In the genomic region with DNA sequence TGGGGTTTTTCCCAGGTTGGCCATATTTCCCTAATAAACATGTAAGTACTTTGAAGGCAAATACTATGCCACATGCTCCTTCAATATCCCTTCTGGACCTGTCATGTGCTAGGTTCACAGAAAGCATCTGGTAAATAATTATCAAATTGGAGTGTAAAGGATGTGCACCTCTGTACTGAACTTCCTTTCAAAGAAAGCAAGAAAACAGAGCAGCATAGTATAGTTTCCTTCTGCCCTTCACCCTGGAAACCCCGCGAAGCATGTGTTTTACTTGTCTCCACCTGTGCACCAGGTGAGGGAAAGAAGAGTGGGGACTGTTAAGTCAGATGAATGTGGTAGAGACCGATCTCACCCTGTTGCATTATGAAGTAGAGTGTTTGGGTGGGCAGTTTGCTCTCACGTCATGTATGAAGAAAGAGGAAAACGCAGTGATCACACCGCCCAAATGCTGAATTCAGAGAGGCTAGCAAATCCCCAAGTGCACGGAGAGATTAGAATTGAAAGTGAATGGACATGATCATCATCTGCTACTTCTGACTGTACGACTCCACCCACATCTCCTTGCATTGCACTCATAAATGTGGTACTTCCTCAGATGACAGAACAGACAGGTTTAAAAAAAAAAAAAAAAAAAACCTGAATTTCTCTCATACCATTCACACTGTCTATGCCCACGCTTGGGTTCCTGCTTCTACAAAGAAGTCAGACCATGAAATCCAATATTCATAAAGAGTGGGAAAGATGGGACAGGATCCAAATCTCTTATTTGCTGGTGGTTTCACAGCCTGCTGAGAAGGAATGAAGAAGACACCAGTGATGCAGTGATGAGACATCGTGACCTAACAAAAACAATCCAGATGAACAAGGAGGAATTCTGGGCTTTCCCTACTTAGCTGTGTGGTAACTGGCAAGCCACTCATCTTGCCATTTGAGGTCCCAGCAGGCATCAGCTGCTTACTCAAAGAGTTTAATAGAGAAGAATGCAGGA, we compare ENCODE assay signal across 9 cellular contexts.
DNase-seq lines count a peak whose midpoint lies in the region; ATAC-seq and TF ChIP-seq lines count a peak whose summit lies in the region.
"Had no signal": no experiment of that assay in that cellular context is flagged by ENCODE, and none has a peak within 500 bp of the region (broad histone marks: within the 10 kb centered on the region; RNA-seq: fewer than 3 reads in every experiment).

No MANE protein-coding gene starts in this region.

- CTCF ChIA-PET in activated CD8-positive, alpha-beta T cell treated with anti-CD3 and anti-CD28 coated beads, Interleukin-2, amount 10 ng/mL, durations not matched to agents 7 days and 5 days (lab: Charles Lee), result no interaction called here

- H3K27ac Mint-ChIP-seq in activated T-cell treated with anti-CD3 and anti-CD28 coated beads, Interleukin-2, amount 50 U/mL, for 72 hours, result no peak overlapping the region
- no peak overlapping the region for H3K27ac Mint-ChIP-seq in activated T-cell treated with anti-CD3 and anti-CD28 coated beads, Interleukin-2, amount 50 U/mL, for 24 hours
- H3K27ac Mint-ChIP-seq in activated CD8-positive, alpha-beta T cell treated with anti-CD3 and anti-CD28 coated beads, Interleukin-2, amount 10 ng/mL, durations not matched to agents 7 days and 5 days, result no peak overlapping the region
- peak overlapping the region in 1 of 2 donors; percentile 1 for H3K27ac Mint-ChIP-seq in stimulated activated naive CD8-positive, alpha-beta T cell treated with anti-CD3 and anti-CD28 coated beads, Interleukin-15, amount 100 ng/mL, for 72 hours
- no peak overlapping the region for H3K27ac Mint-ChIP-seq in chondrocyte (ENCODE audit: unreplicated experiment)

- H3K4me1 Mint-ChIP-seq in activated T-cell treated with anti-CD3 and anti-CD28 coated beads, Interleukin-2, amount 50 U/mL, for 72 hours (ENCODE audit: low read depth), result peaks cover 15% of the 10 kb centered on the region
- H3K4me1 Mint-ChIP-seq in activated T-cell treated with anti-CD3 and anti-CD28 coated beads, Interleukin-2, amount 50 U/mL, for 24 hours (ENCODE audit: low read depth), result peaks cover 14% of the 10 kb centered on the region
- H3K4me1 Mint-ChIP-seq in activated CD8-positive, alpha-beta T cell treated with anti-CD3 and anti-CD28 coated beads, Interleukin-2, amount 10 ng/mL, durations not matched to agents 7 days and 5 days (ENCODE audit: low read depth), result peaks cover 6% of the 10 kb centered on the region
- peaks cover 17% of the 10 kb centered on the region for H3K4me1 Mint-ChIP-seq in stimulated activated naive CD8-positive, alpha-beta T cell treated with anti-CD3 and anti-CD28 coated beads, Interleukin-15, amount 100 ng/mL, for 72 hours
- H3K4me1 Mint-ChIP-seq in chondrocyte (ENCODE audit: low read depth), result no peaks in the 10 kb centered on the region

- H3K4me3 ChIP-seq in BE2C (ENCODE audit: low read depth, low read length), result no peak overlapping the region

- H3K9me3 Mint-ChIP-seq in activated T-cell treated with anti-CD3 and anti-CD28 coated beads, Interleukin-2, amount 50 U/mL, for 72 hours, result peaks cover 0 to 1% of the 10 kb centered on the region in 2 donors
- H3K9me3 Mint-ChIP-seq in activated T-cell treated with anti-CD3 and anti-CD28 coated beads, Interleukin-2, amount 50 U/mL, for 24 hours, result no peaks in the 10 kb centered on the region
- H3K9me3 Mint-ChIP-seq in activated CD8-positive, alpha-beta T cell treated with anti-CD3 and anti-CD28 coated beads, Interleukin-2, amount 10 ng/mL, durations not matched to agents 7 days and 5 days (ENCODE audit: insufficient read depth), result no peaks in the 10 kb centered on the region
- no peaks in the 10 kb centered on the region for H3K9me3 Mint-ChIP-seq in stimulated activated naive CD8-positive, alpha-beta T cell treated with anti-CD3 and anti-CD28 coated beads, Interleukin-15, amount 100 ng/mL, for 72 hours
- peaks cover 2% of the 10 kb centered on the region for H3K9me3 Mint-ChIP-seq in chondrocyte (ENCODE audit: low read depth)

- TF ChIP-seq CTCF in chondrocyte (IDR thresholded peaks at IDR 0.05) (no peak), BE2C (IDR thresholded peaks at IDR 0.05; ENCODE audit: low read depth, low read length) (no peak)

- POLR2A ChIA-PET in activated CD8-positive, alpha-beta T cell treated with anti-CD3 and anti-CD28 coated beads, Interleukin-2, amount 10 ng/mL, durations not matched to agents 7 days and 5 days (lab: Charles Lee), result no interaction called here

- DNase-seq in activated T-cell treated with anti-CD3 and anti-CD28 coated beads, Interleukin-2, amount 50 U/mL, for 72 hours, result peak; percentile 6 to 12
- no peak for DNase-seq in activated T-cell treated with anti-CD3 and anti-CD28 coated beads, Interleukin-2, amount 50 U/mL, for 24 hours
- DNase-seq in activated CD8-positive, alpha-beta T cell treated with anti-CD3 and anti-CD28 coated beads, Interleukin-2, amount 10 ng/mL, durations not matched to agents 7 days and 5 days, result peak; percentile 21
- DNase-seq in stimulated activated naive CD8-positive, alpha-beta T cell treated with anti-CD3 and anti-CD28 coated beads, Interleukin-15, amount 100 ng/mL, for 72 hours, result peak in 1 of 2 donors; percentile 11
- DNase-seq in chondrocyte (ENCODE audit: low spot score), result no peak
- DNase-seq in BE2C, result no peak

- H3K36me3 Mint-ChIP-seq in activated T-cell treated with anti-CD3 and anti-CD28 coated beads, Interleukin-2, amount 50 U/mL, for 72 hours (ENCODE audit: insufficient read depth in 2 of 2), result no peaks in the 10 kb centered on the region
- no peaks in the 10 kb centered on the region for H3K36me3 Mint-ChIP-seq in activated T-cell treated with anti-CD3 and anti-CD28 coated beads, Interleukin-2, amount 50 U/mL, for 24 hours (ENCODE audit: low read depth)
- H3K36me3 Mint-ChIP-seq in activated CD8-positive, alpha-beta T cell treated with anti-CD3 and anti-CD28 coated beads, Interleukin-2, amount 10 ng/mL, durations not matched to agents 7 days and 5 days (ENCODE audit: low read depth), result no peaks in the 10 kb centered on the region
- H3K36me3 Mint-ChIP-seq in chondrocyte (ENCODE audit: low read depth), result no peaks in the 10 kb centered on the region

- H3K36me3 ChIP-seq in BE2C, result no peaks in the 10 kb centered on the region

- H3K4me3 Mint-ChIP-seq in activated T-cell treated with anti-CD3 and anti-CD28 coated beads, Interleukin-2, amount 50 U/mL, for 72 hours, result peak overlapping the region; percentile 43 to 77
- H3K4me3 Mint-ChIP-seq in activated T-cell treated with anti-CD3 and anti-CD28 coated beads, Interleukin-2, amount 50 U/mL, for 24 hours, result no peak overlapping the region
- peak overlapping the region; percentile 46 for H3K4me3 Mint-ChIP-seq in activated CD8-positive, alpha-beta T cell treated with anti-CD3 and anti-CD28 coated beads, Interleukin-2, amount 10 ng/mL, durations not matched to agents 7 days and 5 days
- peak overlapping the region; percentile 52 to 56 for H3K4me3 Mint-ChIP-seq in stimulated activated naive CD8-positive, alpha-beta T cell treated with anti-CD3 and anti-CD28 coated beads, Interleukin-15, amount 100 ng/mL, for 72 hours
- no peak overlapping the region for H3K4me3 Mint-ChIP-seq in chondrocyte (ENCODE audit: unreplicated experiment)

- peaks cover 11% of the 10 kb centered on the region for H3K27me3 Mint-ChIP-seq in activated T-cell treated with anti-CD3 and anti-CD28 coated beads, Interleukin-2, amount 50 U/mL, for 72 hours (ENCODE audit: low read depth)
- peaks cover 7% of the 10 kb centered on the region for H3K27me3 Mint-ChIP-seq in activated T-cell treated with anti-CD3 and anti-CD28 coated beads, Interleukin-2, amount 50 U/mL, for 24 hours
- H3K27me3 Mint-ChIP-seq in activated CD8-positive, alpha-beta T cell treated with anti-CD3 and anti-CD28 coated beads, Interleukin-2, amount 10 ng/mL, durations not matched to agents 7 days and 5 days (ENCODE audit: low read depth), result peaks cover 3% of the 10 kb centered on the region
- peaks cover 15% of the 10 kb centered on the region for H3K27me3 Mint-ChIP-seq in stimulated activated naive CD8-positive, alpha-beta T cell treated with anti-CD3 and anti-CD28 coated beads, Interleukin-15, amount 100 ng/mL, for 72 hours
- no peaks in the 10 kb centered on the region for H3K27me3 Mint-ChIP-seq in chondrocyte (ENCODE audit: low read depth)

- H3K9me3 ChIP-seq in BE2C, result no peaks in the 10 kb centered on the region

- H3K27me3 ChIP-seq in BE2C, result no peaks in the 10 kb centered on the region

- peak; percentile 86 to 87 for ATAC-seq in activated T-cell treated with anti-CD3 and anti-CD28 coated beads, Interleukin-2, amount 50 U/mL, for 72 hours (replicated peaks in 1 of 2)
- ATAC-seq in HG03432 (IDR thresholded peaks at IDR 0.05; ENCODE audit: unreplicated experiment) (peak; percentile 78), GM19463 (IDR thresholded peaks at IDR 0.05; ENCODE audit: unreplicated experiment) (no peak)
- no peak for ATAC-seq in activated CD8-positive, alpha-beta T cell treated with anti-CD3 and anti-CD28 coated beads, Interleukin-2, amount 10 ng/mL, durations not matched to agents 7 days and 5 days
- peak; percentile 88 for ATAC-seq in stimulated activated naive CD8-positive, alpha-beta T cell treated with anti-CD3 and anti-CD28 coated beads, Interleukin-15, amount 100 ng/mL, for 72 hours
- ATAC-seq: Panc1 had no signal

- H3K4me1 ChIP-seq in BE2C, result no peaks in the 10 kb centered on the region

Comparison
In these comparisons a context has a peak if more than half of its experiments do, and no peak if none do; other contexts are left out.
1. DNase-seq: peak in activated T-cell treated with anti-CD3 and anti-CD28 coated beads, Interleukin-2, amount 50 U/mL, for 72 hours (2 of 2) and activated CD8-positive, alpha-beta T cell treated with anti-CD3 and anti-CD28 coated beads, Interleukin-2, amount 10 ng/mL, durations not matched to agents 7 days and 5 days (single experiment); none in activated T-cell treated with anti-CD3 and anti-CD28 coated beads, Interleukin-2, amount 50 U/mL, for 24 hours (single experiment), chondrocyte (single experiment) and BE2C (single experiment).
2. H3K4me3 Mint-ChIP-seq: peak in activated T-cell treated with anti-CD3 and anti-CD28 coated beads, Interleukin-2, amount 50 U/mL, for 72 hours (2 of 2), activated CD8-positive, alpha-beta T cell treated with anti-CD3 and anti-CD28 coated beads, Interleukin-2, amount 10 ng/mL, durations not matched to agents 7 days and 5 days (single experiment) and stimulated activated naive CD8-positive, alpha-beta T cell treated with anti-CD3 and anti-CD28 coated beads, Interleukin-15, amount 100 ng/mL, for 72 hours (2 of 2); none in activated T-cell treated with anti-CD3 and anti-CD28 coated beads, Interleukin-2, amount 50 U/mL, for 24 hours (single experiment) and chondrocyte (single experiment).
3. ATAC-seq: peak in activated T-cell treated with anti-CD3 and anti-CD28 coated beads, Interleukin-2, amount 50 U/mL, for 72 hours (2 of 2), HG03432 (single experiment) and stimulated activated naive CD8-positive, alpha-beta T cell treated with anti-CD3 and anti-CD28 coated beads, Interleukin-15, amount 100 ng/mL, for 72 hours (single experiment); none in activated CD8-positive, alpha-beta T cell treated with anti-CD3 and anti-CD28 coated beads, Interleukin-2, amount 10 ng/mL, durations not matched to agents 7 days and 5 days (single experiment) and GM19463 (single experiment).